ENCODE assay signal across 15 cellular contexts in genomic region chr6:143596857-143597256, GRCh38.
A peak's percentile ranks its signal among the peaks of the same experiment; 100 is the strongest.
DNase-seq lines count a peak whose midpoint lies in the region; ATAC-seq and TF ChIP-seq lines count a peak whose summit lies in the region.
"Had no signal": no experiment of that assay in that cellular context is flagged by ENCODE, and none has a peak within 500 bp of the region (broad histone marks: within the 10 kb centered on the region; RNA-seq: fewer than 3 reads in every experiment).

No MANE protein-coding gene starts in this region.

- peaks cover 35% of the 10 kb centered on the region for H3K4me1 Mint-ChIP-seq in chondrocyte (ENCODE audit: low read depth)

- no peaks in the 10 kb centered on the region for H3K9me3 ChIP-seq in hepatocyte (ENCODE audit: low read depth)

- H3K4me3 Mint-ChIP-seq in chondrocyte (ENCODE audit: unreplicated experiment): no peak overlapping the region
- H3K4me3 Mint-ChIP-seq: activated T-cell treated with anti-CD3 and anti-CD28 coated beads, Interleukin-2, amount 50 U/mL, for 4 hours; T-helper 2 cell treated with Interferon-gamma antibody and Interleukin-4, amounts not matched to agents 5 μg/mL and 100 μg/mL, for 36 hours had no signal

- H3K27ac ChIP-seq in hepatocyte: no peak overlapping the region

- peaks cover 1% of the 10 kb centered on the region for H3K9me3 Mint-ChIP-seq in chondrocyte (ENCODE audit: low read depth)
- H3K9me3 Mint-ChIP-seq: CD4-positive, CD25-positive, alpha-beta regulatory T cell had no signal

- H3K27me3 Mint-ChIP-seq in chondrocyte (ENCODE audit: low read depth): no peaks in the 10 kb centered on the region
- H3K27me3 Mint-ChIP-seq: CD4-positive, CD25-positive, alpha-beta regulatory T cell had no signal

- H3K27ac Mint-ChIP-seq in chondrocyte (ENCODE audit: unreplicated experiment): peak overlapping the region; percentile 34
- H3K27ac Mint-ChIP-seq: T-helper 2 cell treated with Interferon-gamma antibody and Interleukin-4, amounts not matched to agents 5 μg/mL and 100 μg/mL, for 36 hours had no signal

- no peaks in the 10 kb centered on the region for H3K27me3 ChIP-seq in hepatocyte

- H3K4me3 ChIP-seq in hepatocyte: no peak overlapping the region

- TF ChIP-seq CTCF in chondrocyte (IDR thresholded peaks at IDR 0.05): peak; percentile 45
- no peak for TF ChIP-seq CTCF in hepatocyte (IDR thresholded peaks at IDR 0.05; ENCODE audit: poor library complexity)

- ATAC-seq in HG02763 (IDR thresholded peaks at IDR 0.05; ENCODE audit: unreplicated experiment) (no peak), GM21423 (IDR thresholded peaks at IDR 0.05; ENCODE audit: unreplicated experiment) (no peak)
- ATAC-seq: activated T-cell treated with anti-CD3 and anti-CD28 coated beads, Interleukin-2, amount 50 U/mL, for 4 hours had no signal

- DNase-seq in GM04504 (ENCODE audit: low read depth): peak; percentile 86
- DNase-seq in chondrocyte (ENCODE audit: low spot score): no peak
- peak; percentile 34 for DNase-seq in hepatocyte (ENCODE audit: low spot score)
- peak; percentile 41 for DNase-seq in smooth muscle cell of the brain vasculature (ENCODE audit: low read depth, low spot score)
- DNase-seq in NCI-H1930 (lab: John Stamatoyannopoulos, UW): no peak
- no peak for DNase-seq in NAMALWA (ENCODE audit: low spot score)
- DNase-seq: activated CD4-positive, alpha-beta T cell treated with anti-CD3 and anti-CD28 coated beads for 48 hours; activated T-cell treated with anti-CD3 and anti-CD28 coated beads, Interleukin-2, amount 50 U/mL, for 4 hours; CD4-positive, CD25-positive, alpha-beta regulatory T cell; NCI-H2029; NCI-H774; stimulated activated CD4-positive, alpha-beta T cell treated with anti-CD3 and anti-CD28 coated beads, Interleukin-1b, Interleukin-23, amount 100 ng/mL, for 48 hours had no signal

- no peaks in the 10 kb centered on the region for H3K9me2 ChIP-seq in hepatocyte (replicated peaks; ENCODE audit: insufficient read depth)

- no peaks in the 10 kb centered on the region for H3K36me3 Mint-ChIP-seq in chondrocyte (ENCODE audit: low read depth)

- WGBS in hepatocyte (ENCODE audit: low lambda C conversion rate, missing lambda C conversion rate): 83% methylated on average over 4 of the region's 4 CpGs

- no peaks in the 10 kb centered on the region for H3K36me3 ChIP-seq in hepatocyte (replicated peaks; ENCODE audit: insufficient read depth, low read depth)

- peaks cover 8% of the 10 kb centered on the region for H3K79me2 ChIP-seq in hepatocyte

- H3K4me1 ChIP-seq in hepatocyte (ENCODE audit: insufficient read depth): peaks cover 9% of the 10 kb centered on the region

- no peak overlapping the region for H2AFZ ChIP-seq in hepatocyte

- H4K20me1 ChIP-seq in hepatocyte (ENCODE audit: insufficient read depth, poor library complexity, severe bottlenecking): no peaks in the 10 kb centered on the region

- no peak overlapping the region for H3K4me2 ChIP-seq in hepatocyte

Comparison
In these comparisons a context has a peak if more than half of its experiments do, and no peak if none do; other contexts are left out.
1. DNase-seq: peak in GM04504 (single experiment), hepatocyte (single experiment) and smooth muscle cell of the brain vasculature (single experiment); none in chondrocyte (single experiment), NCI-H1930 (0 of 2) and NAMALWA (single experiment).